Comparison of ENCODE assay signal across 19 cellular contexts in the genomic region with DNA sequence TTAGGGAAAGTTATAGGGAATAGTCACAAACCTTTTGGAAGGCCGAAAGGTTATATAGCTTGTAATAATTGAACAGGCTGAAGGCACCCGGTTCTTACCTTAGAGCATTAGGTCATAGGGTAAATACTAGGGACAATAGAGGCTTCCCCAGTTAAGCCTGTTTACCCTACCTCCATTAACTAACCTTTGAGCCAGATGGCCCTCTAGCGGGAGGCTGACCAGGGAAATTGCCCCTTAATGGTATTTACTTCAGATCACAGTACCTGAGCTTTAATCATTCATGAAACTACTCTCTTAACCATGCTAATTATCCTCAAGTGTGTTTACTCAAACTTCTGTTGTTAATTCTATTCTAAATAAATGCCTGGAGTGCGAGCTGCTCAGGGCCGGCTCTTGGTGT. TPM values are rescaled to one million over a fixed set of nuclear protein-coding genes. Genes with fewer than 3 reads are reported as not detected.
DNase-seq lines count a peak whose midpoint lies in the region; ATAC-seq, FAIRE-seq and TF ChIP-seq lines count a peak whose summit lies in the region.
"Had no signal": no experiment of that assay in that cellular context is flagged by ENCODE, and none has a peak within 500 bp of the region (broad histone marks: within the 10 kb centered on the region; RNA-seq: fewer than 3 reads in every experiment).

No MANE protein-coding gene starts in this region.

- H3K79me2 ChIP-seq in GM23338 (replicated peaks; ENCODE audit: insufficient read depth) = no peaks in the 10 kb centered on the region
- H3K79me2 ChIP-seq in neural progenitor cell (ENCODE audit: low read depth) = no peaks in the 10 kb centered on the region

- DNase-seq in COLO668 (lab: John Stamatoyannopoulos, UW; ENCODE audit: unreplicated experiment) (peak; percentile 71), GM23338 (ENCODE audit: low spot score) (peak; percentile 46), NCI-H2029 treated with DMSO at 0.1 percent for 48 hours (lab: John Stamatoyannopoulos, UW) (peak; percentile 18), NCI-H82 treated with DMSO at 0.1 percent for 48 hours (lab: John Stamatoyannopoulos, UW; ENCODE audit: unreplicated experiment) (peak; percentile 20), GOT3 (lab: John Stamatoyannopoulos, UW) (no peak), GM19239 (ENCODE audit: insufficient read length, low spot score) (no peak), neural progenitor cell (ENCODE audit: low spot score) (no peak)
- DNase-seq: C1 segment of cervical spinal cord, GDM1, Kasumi-1, NCI-H1694 treated with DMSO at 0.1 percent for 48 hours, NCI-H524, Peyer's patch, Right ventricle myocardium superior had no signal

- H3K4me3 ChIP-seq in GM23338 (no peak overlapping the region), neural progenitor cell (no peak overlapping the region)
- H3K4me3 ChIP-seq: Peyer's patch had no signal

- H3K4me1 Mint-ChIP-seq in GM23338 (peaks cover 4% of the 10 kb centered on the region; the same call in 2 of the 3 replicates), neural progenitor cell (no peaks in the 10 kb centered on the region)

- H3K27ac Mint-ChIP-seq in GM23338 (no peak overlapping the region), neural progenitor cell (no peak overlapping the region)
- H3K27ac Mint-ChIP-seq: T-helper 1 cell treated with Interleukin-12 subunit alpha and Interleukin-12 subunit beta and Interleukin-4 antibody, amounts not matched to agents 30 μg/mL and 1 μg/mL, for 36 hours had no signal

- H3K9me2 ChIP-seq in GM23338 (ENCODE audit: insufficient read depth) = no peaks in the 10 kb centered on the region

- no peaks in the 10 kb centered on the region; the same call in 1 of the 2 replicates for H4K20me1 ChIP-seq in GM23338 (replicated peaks; ENCODE audit: insufficient read depth)
- H4K20me1 ChIP-seq in neural progenitor cell (ENCODE audit: low read depth) = no peaks in the 10 kb centered on the region

- TF ChIP-seq CTCF in GM23338 (conservative IDR thresholded peaks at IDR 0.05; ENCODE audit: low read depth in 2 of 2) = peak in 1 of 2 experiments; percentile 49; a peak in 2 of 4 replicates
- TF ChIP-seq CTCF in neural progenitor cell (IDR thresholded peaks at IDR 0.05) = no peak

- H3K9ac ChIP-seq in neural progenitor cell = no peak overlapping the region

- H3K4me3 Mint-ChIP-seq in GM23338 (no peak overlapping the region), neural progenitor cell (no peak overlapping the region)
- H3K4me3 Mint-ChIP-seq: T-helper 1 cell treated with Interleukin-12 subunit alpha and Interleukin-12 subunit beta and Interleukin-4 antibody, amounts not matched to agents 30 μg/mL and 1 μg/mL, for 36 hours had no signal

- H3K36me3 Mint-ChIP-seq in GM23338 (ENCODE audit: low read depth) (peaks cover 14% of the 10 kb centered on the region), neural progenitor cell (peaks cover 68% of the 10 kb centered on the region)

- H3K4me2 ChIP-seq in GM23338 = no peak overlapping the region
- no peak overlapping the region for H3K4me2 ChIP-seq in neural progenitor cell

- H3K27ac ChIP-seq in GM23338 (ENCODE audit: low read depth) (no peak overlapping the region), neural progenitor cell (no peak overlapping the region)
- H3K27ac ChIP-seq: Peyer's patch had no signal

- no peaks in the 10 kb centered on the region for H3K27me3 Mint-ChIP-seq in GM23338 (ENCODE audit: insufficient read depth, low read depth, poor library complexity)
- peaks cover 2% of the 10 kb centered on the region for H3K27me3 Mint-ChIP-seq in neural progenitor cell (ENCODE audit: insufficient read depth, low read depth)

- peaks cover 7% of the 10 kb centered on the region; the same call in 1 of the 2 replicates for H3K4me1 ChIP-seq in GM23338 (ENCODE audit: insufficient read depth)
- H3K4me1 ChIP-seq in neural progenitor cell = no peaks in the 10 kb centered on the region
- H3K4me1 ChIP-seq: Peyer's patch had no signal

- H3K9me3 Mint-ChIP-seq in GM23338 = peaks cover 2% of the 10 kb centered on the region; the same call in 1 of the 3 replicates
- H3K9me3 Mint-ChIP-seq in neural progenitor cell = peaks cover 13% of the 10 kb centered on the region

- H3K27me3 ChIP-seq in GM23338 (ENCODE audit: insufficient read depth) (no peaks in the 10 kb centered on the region), neural progenitor cell (no peaks in the 10 kb centered on the region)
- H3K27me3 ChIP-seq: Peyer's patch had no signal

- ATAC-seq in GM23338 (peak; percentile 38; the same call in 2 of the 3 replicates), GM21423 (IDR thresholded peaks at IDR 0.05; ENCODE audit: unreplicated experiment) (no peak)

- H3K9me3 ChIP-seq in neural progenitor cell (ENCODE audit: low read depth) = no peaks in the 10 kb centered on the region
- H3K9me3 ChIP-seq: Peyer's patch had no signal

- H2AFZ ChIP-seq in GM23338 (no peak overlapping the region), neural progenitor cell (replicated peaks) (no peak overlapping the region)

- H3F3A ChIP-seq in GM23338 (replicated peaks; ENCODE audit: low read depth) (no peaks in the 10 kb centered on the region), neural progenitor cell (ENCODE audit: low read depth) (no peaks in the 10 kb centered on the region)

- FAIRE-seq in GM19239 (lab: Jason Lieb, UNC) = no peak
- FAIRE-seq: A204.1, GM12892, H1 had no signal

- H3K36me3 ChIP-seq in GM23338 (ENCODE audit: insufficient read depth) (no peaks in the 10 kb centered on the region), neural progenitor cell (no peaks in the 10 kb centered on the region)

TF ChIP-seq in GM23338, 12 proteins besides CTCF, POLR2A, EP300 and RAD21 (continues in another document):
- TF ChIP-seq, protein P1, sequence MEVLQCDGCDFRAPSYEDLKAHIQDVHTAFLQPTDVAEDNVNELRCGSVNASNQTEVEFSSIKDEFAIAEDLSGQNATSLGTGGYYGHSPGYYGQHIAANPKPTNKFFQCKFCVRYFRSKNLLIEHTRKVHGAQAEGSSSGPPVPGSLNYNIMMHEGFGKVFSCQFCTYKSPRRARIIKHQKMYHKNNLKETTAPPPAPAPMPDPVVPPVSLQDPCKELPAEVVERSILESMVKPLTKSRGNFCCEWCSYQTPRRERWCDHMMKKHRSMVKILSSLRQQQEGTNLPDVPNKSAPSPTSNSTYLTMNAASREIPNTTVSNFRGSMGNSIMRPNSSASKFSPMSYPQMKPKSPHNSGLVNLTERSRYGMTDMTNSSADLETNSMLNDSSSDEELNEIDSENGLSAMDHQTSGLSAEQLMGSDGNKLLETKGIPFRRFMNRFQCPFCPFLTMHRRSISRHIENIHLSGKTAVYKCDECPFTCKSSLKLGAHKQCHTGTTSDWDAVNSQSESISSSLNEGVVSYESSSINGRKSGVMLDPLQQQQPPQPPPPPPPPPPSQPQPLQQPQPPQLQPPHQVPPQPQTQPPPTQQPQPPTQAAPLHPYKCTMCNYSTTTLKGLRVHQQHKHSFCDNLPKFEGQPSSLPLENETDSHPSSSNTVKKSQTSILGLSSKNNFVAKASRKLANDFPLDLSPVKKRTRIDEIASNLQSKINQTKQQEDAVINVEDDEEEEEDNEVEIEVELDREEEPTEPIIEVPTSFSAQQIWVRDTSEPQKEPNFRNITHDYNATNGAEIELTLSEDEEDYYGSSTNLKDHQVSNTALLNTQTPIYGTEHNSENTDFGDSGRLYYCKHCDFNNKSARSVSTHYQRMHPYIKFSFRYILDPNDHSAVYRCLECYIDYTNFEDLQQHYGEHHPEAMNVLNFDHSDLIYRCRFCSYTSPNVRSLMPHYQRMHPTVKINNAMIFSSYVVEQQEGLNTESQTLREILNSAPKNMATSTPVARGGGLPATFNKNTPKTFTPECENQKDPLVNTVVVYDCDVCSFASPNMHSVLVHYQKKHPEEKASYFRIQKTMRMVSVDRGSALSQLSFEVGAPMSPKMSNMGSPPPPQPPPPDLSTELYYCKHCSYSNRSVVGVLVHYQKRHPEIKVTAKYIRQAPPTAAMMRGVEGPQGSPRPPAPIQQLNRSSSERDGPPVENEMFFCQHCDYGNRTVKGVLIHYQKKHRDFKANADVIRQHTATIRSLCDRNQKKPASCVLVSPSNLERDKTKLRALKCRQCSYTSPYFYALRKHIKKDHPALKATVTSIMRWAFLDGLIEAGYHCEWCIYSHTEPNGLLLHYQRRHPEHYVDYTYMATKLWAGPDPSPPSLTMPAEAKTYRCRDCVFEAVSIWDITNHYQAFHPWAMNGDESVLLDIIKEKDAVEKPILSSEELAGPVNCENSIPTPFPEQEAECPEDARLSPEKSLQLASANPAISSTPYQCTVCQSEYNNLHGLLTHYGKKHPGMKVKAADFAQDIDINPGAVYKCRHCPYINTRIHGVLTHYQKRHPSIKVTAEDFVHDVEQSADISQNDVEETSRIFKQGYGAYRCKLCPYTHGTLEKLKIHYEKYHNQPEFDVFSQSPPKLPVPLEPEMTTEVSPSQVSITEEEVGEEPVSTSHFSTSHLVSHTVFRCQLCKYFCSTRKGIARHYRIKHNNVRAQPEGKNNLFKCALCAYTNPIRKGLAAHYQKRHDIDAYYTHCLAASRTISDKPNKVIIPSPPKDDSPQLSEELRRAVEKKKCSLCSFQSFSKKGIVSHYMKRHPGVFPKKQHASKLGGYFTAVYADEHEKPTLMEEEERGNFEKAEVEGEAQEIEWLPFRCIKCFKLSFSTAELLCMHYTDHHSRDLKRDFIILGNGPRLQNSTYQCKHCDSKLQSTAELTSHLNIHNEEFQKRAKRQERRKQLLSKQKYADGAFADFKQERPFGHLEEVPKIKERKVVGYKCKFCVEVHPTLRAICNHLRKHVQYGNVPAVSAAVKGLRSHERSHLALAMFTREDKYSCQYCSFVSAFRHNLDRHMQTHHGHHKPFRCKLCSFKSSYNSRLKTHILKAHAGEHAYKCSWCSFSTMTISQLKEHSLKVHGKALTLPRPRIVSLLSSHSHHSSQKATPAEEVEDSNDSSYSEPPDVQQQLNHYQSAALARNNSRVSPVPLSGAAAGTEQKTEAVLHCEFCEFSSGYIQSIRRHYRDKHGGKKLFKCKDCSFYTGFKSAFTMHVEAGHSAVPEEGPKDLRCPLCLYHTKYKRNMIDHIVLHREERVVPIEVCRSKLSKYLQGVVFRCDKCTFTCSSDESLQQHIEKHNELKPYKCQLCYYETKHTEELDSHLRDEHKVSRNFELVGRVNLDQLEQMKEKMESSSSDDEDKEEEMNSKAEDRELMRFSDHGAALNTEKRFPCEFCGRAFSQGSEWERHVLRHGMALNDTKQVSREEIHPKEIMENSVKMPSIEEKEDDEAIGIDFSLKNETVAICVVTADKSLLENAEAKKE (CRISPR knock-in tag; IDR thresholded peaks at IDR 0.05) = no peak
- TF ChIP-seq EZH2 (IDR thresholded peaks at IDR 0.05; ENCODE audit: low read depth, unreplicated experiment) = no peak

RNA-seq across cellular contexts. Expression of a gene that starts 20.4 kb away (rescaled TPM):
- 20.6 and 25.0 TPM in 2 replicates for total RNA-seq in GM23338 (2014; rRNA removed; shearing (Covaris generic))
- polyA plus RNA-seq in GM23338 (2016; fragmentation: Nextera tagmentation; extraction: Ambion mirVana) = 11.9 and 16.2 TPM in 2 replicates
- total RNA-seq in neural progenitor cell (ENCODE audit: low replicate concordance) = 63.8 and 76.2 TPM in 2 replicates

Comparison
In these comparisons a context has a peak if more than half of its experiments do, and no peak if none do; other contexts are left out.
1. DNase-seq: peak in COLO668 (single experiment), GM23338 (single experiment), NCI-H2029 treated with DMSO at 0.1 percent for 48 hours (single experiment) and NCI-H82 treated with DMSO at 0.1 percent for 48 hours (single experiment); none in GOT3 (single experiment), GM19239 (single experiment) and neural progenitor cell (single experiment).